8 cellular contexts compared by ENCODE assay signal in the genomic region with DNA sequence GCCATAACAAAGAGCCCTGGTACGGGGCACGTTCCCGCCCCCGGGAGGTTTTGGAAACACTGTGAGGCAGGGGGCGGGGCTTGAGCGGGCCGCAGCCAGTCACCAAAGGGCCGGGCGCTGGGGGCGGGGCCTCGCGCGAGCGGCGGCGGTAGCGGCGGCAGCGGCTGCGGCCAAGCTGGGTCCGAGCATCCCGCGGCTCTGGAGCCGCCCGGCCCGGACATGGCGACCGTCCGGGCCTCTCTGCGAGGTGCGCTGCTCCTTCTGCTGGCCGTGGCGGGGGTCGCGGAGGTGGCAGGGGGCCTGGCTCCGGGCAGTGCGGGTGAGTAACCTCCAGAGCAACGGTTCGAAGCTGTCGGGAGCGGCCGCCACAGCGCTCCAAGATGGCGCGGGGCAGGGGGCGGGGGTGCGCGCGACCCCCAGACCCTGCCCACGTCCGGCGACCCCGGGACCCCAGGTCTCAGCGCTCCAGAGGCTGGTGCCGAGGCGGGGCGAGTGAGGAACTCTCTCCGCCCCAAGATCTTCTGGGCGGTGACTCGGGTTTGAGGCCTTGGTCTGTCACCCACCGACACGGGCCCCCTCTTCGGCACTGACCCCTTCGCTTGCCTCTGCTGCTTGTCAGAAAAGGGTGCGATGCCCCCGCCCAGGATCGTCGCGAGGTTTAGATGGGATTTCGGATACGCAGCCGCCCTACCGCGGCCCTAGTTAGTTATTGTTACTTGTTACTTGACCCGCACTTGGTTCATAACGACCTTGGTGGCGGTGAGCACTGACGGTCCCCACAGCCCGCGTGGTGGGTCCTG. TPM values are rescaled to one million over a fixed set of nuclear protein-coding genes. Genes with fewer than 3 reads are reported as not detected.
DNase-seq lines count a peak whose midpoint lies in the region; TF ChIP-seq lines count a peak whose summit lies in the region.

A gene with protein sequence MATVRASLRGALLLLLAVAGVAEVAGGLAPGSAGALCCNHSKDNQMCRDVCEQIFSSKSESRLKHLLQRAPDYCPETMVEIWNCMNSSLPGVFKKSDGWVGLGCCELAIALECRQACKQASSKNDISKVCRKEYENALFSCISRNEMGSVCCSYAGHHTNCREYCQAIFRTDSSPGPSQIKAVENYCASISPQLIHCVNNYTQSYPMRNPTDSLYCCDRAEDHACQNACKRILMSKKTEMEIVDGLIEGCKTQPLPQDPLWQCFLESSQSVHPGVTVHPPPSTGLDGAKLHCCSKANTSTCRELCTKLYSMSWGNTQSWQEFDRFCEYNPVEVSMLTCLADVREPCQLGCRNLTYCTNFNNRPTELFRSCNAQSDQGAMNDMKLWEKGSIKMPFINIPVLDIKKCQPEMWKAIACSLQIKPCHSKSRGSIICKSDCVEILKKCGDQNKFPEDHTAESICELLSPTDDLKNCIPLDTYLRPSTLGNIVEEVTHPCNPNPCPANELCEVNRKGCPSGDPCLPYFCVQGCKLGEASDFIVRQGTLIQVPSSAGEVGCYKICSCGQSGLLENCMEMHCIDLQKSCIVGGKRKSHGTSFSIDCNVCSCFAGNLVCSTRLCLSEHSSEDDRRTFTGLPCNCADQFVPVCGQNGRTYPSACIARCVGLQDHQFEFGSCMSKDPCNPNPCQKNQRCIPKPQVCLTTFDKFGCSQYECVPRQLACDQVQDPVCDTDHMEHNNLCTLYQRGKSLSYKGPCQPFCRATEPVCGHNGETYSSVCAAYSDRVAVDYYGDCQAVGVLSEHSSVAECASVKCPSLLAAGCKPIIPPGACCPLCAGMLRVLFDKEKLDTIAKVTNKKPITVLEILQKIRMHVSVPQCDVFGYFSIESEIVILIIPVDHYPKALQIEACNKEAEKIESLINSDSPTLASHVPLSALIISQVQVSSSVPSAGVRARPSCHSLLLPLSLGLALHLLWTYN (plus strand): TSS at position 134 of the 800 bp plus-strand sequence. CDS start 86 bp downstream, at position 220.

- in situ Hi-C loops in astrocyte of the cerebellum (cut with HindIII; ENCODE audit: low sequenced_read_pairs): no loop called here

- H3K4me3 ChIP-seq in HFF-Myc (replicated peaks; ENCODE audit: low read depth, low read length) (peak within 1 kb of the TSS; percentile 57), astrocyte of the cerebellum (ENCODE audit: low read depth, low read length) (peak within 1 kb of the TSS; percentile 70), hepatocyte (peak within 1 kb of the TSS; percentile 69), uterus (peak within 1 kb of the TSS; percentile 93 to 97)

- TF ChIP-seq CTCF in HFF-Myc (IDR thresholded peaks at IDR 0.05; ENCODE audit: low read depth, low read length, missing control alignments) (no peak), astrocyte of the cerebellum (IDR thresholded peaks at IDR 0.05; ENCODE audit: low read depth, low read length, missing control alignments) (no peak), hepatocyte (IDR thresholded peaks at IDR 0.05; ENCODE audit: poor library complexity) (no peak), uterus (IDR thresholded peaks at IDR 0.05) (peak in 1 of 4 experiments; percentile 2)

- no peaks in the 10 kb centered on the region for H3K9me2 ChIP-seq in hepatocyte (replicated peaks; ENCODE audit: insufficient read depth)

- H2AFZ ChIP-seq in hepatocyte: peak within 1 kb of the TSS; percentile 92

- H3K9me3 ChIP-seq in hepatocyte (ENCODE audit: low read depth): no peaks in the 10 kb centered on the region
- H3K9me3 ChIP-seq in uterus: no peaks in the 10 kb centered on the region

- intact Hi-C loops in uterus (cut with DNase I; ENCODE audit: low total_unique reads): no loop called here

- H3K27me3 ChIP-seq in hepatocyte (peaks cover under 1% of the 10 kb centered on the region), uterus (no peaks in the 10 kb centered on the region)

- under 1% methylated on average over 32 of the region's 80 CpGs for WGBS in hepatocyte (ENCODE audit: low lambda C conversion rate, missing lambda C conversion rate)

- no peaks in the 10 kb centered on the region for H4K20me1 ChIP-seq in hepatocyte (ENCODE audit: insufficient read depth, poor library complexity, severe bottlenecking)

- H3K4me2 ChIP-seq in hepatocyte: peak within 1 kb of the TSS; percentile 83

- H3K27ac ChIP-seq in hepatocyte (peak within 1 kb of the TSS; percentile 53), uterus (peak within 1 kb of the TSS; percentile 83 to 86)

- H3K4me1 ChIP-seq in hepatocyte (ENCODE audit: insufficient read depth): no peaks in the 10 kb centered on the region
- H3K4me1 ChIP-seq in uterus: peaks cover 0 to 4% of the 10 kb centered on the region in 2 donors

- H3K36me3 ChIP-seq in hepatocyte (replicated peaks; ENCODE audit: insufficient read depth, low read depth): no peaks in the 10 kb centered on the region
- H3K36me3 ChIP-seq in uterus: no peaks in the 10 kb centered on the region

- DNase-seq in GM04503 (ENCODE audit: low read depth) (peak; percentile 56), HFF-Myc (ENCODE audit: extremely low read depth, low read depth) (no peak), NCI-H128 (lab: John Stamatoyannopoulos, UW; ENCODE audit: unreplicated experiment) (peak; percentile 62), T-helper 22 cell (ENCODE audit: low read depth) (peak; percentile 72), astrocyte of the cerebellum (ENCODE audit: low read depth) (peak; percentile 24), hepatocyte (ENCODE audit: low spot score) (peak; percentile 90), renal cortical epithelial cell (ENCODE audit: low read depth) (peak; percentile 7), uterus (peak; percentile 87 to 89)

- peak; percentile 76 to 86 for TF ChIP-seq POLR2A in uterus (IDR thresholded peaks at IDR 0.05)

- peaks cover 22% of the 10 kb centered on the region for H3K79me2 ChIP-seq in hepatocyte

RNA-seq across cellular contexts. Expression of the gene that starts here (rescaled TPM):
- total RNA-seq in hepatocyte (11.2 and 15.3 TPM in 2 replicates), renal cortical epithelial cell (9.6 and 11.6 TPM in 2 replicates), uterus (10 to 100 TPM; 14.3 to 37.7 (median 30.7) TPM)
- polyA plus RNA-seq in hepatocyte: 13.5 and 13.7 TPM in 2 replicates
